9 cellular contexts compared by ENCODE assay signal in genomic region chr15:66838671-66839239, GRCh38.
DNase-seq lines count a peak whose midpoint lies in the region; ATAC-seq, FAIRE-seq and TF ChIP-seq lines count a peak whose summit lies in the region.
"Had no signal": no experiment of that assay in that cellular context is flagged by ENCODE, and none has a peak within 500 bp of the region (broad histone marks: within the 10 kb centered on the region; RNA-seq: fewer than 3 reads in every experiment).

No MANE protein-coding gene starts in this region.

- in situ Hi-C loops in brain microvascular endothelial cell (cut with HindIII; ENCODE audit: low pct_ligation_motif_present, low sequenced_read_pairs): no loop called here

- intact Hi-C loops in activated CD4-positive, alpha-beta memory T cell treated with anti-CD3 and anti-CD28 coated beads for 36 hours (cut with micrococcal nuclease): no loop called here

- H3K27me3 Mint-ChIP-seq in mesothelial cell of epicardium (ENCODE audit: low read depth): no peaks in the 10 kb centered on the region
- peaks cover 21% of the 10 kb centered on the region for H3K27me3 Mint-ChIP-seq in activated CD4-positive, alpha-beta memory T cell treated with anti-CD3 and anti-CD28 coated beads for 36 hours

- POLR2A ChIA-PET in activated CD4-positive, alpha-beta memory T cell treated with anti-CD3 and anti-CD28 coated beads for 36 hours (lab: Charles Lee): no interaction called here

- H3K27me3 ChIP-seq in brain microvascular endothelial cell (replicated peaks): no peaks in the 10 kb centered on the region

- no peaks in the 10 kb centered on the region for H3K36me3 Mint-ChIP-seq in mesothelial cell of epicardium
- H3K36me3 Mint-ChIP-seq in activated CD4-positive, alpha-beta memory T cell treated with anti-CD3 and anti-CD28 coated beads for 36 hours: no peaks in the 10 kb centered on the region
- H3K36me3 Mint-ChIP-seq in activated naive CD4-positive, alpha-beta T cell treated with anti-CD3 and anti-CD28 coated beads, Interleukin-2, amount 50 U/mL, for 72 hours: no peaks in the 10 kb centered on the region

- H3K36me3 ChIP-seq in brain microvascular endothelial cell (replicated peaks): no peaks in the 10 kb centered on the region

- CTCF ChIA-PET in activated CD4-positive, alpha-beta memory T cell treated with anti-CD3 and anti-CD28 coated beads for 36 hours (lab: Charles Lee): interaction anchor here (7.2 kb wide), 1 partner anchor 13 kb away, joined by 56 read pairs; no protein-coding TSS in a partner anchor

- H3K27ac Mint-ChIP-seq in mesothelial cell of epicardium: peak overlapping the region; percentile 73
- no peak overlapping the region for H3K27ac Mint-ChIP-seq in activated CD4-positive, alpha-beta memory T cell treated with anti-CD3 and anti-CD28 coated beads for 36 hours
- no peak overlapping the region for H3K27ac Mint-ChIP-seq in activated naive CD4-positive, alpha-beta T cell treated with anti-CD3 and anti-CD28 coated beads, Interleukin-2, amount 50 U/mL, for 72 hours

- H3K4me3 Mint-ChIP-seq in mesothelial cell of epicardium: no peak overlapping the region
- H3K4me3 Mint-ChIP-seq in activated CD4-positive, alpha-beta memory T cell treated with anti-CD3 and anti-CD28 coated beads for 36 hours: no peak overlapping the region

- no peak for FAIRE-seq in D721Med (lab: Jason Lieb, UNC)

- peaks cover 55% of the 10 kb centered on the region for H3K4me1 Mint-ChIP-seq in mesothelial cell of epicardium
- peaks cover 2% of the 10 kb centered on the region for H3K4me1 Mint-ChIP-seq in activated CD4-positive, alpha-beta memory T cell treated with anti-CD3 and anti-CD28 coated beads for 36 hours (ENCODE audit: low read depth)

- TF ChIP-seq CTCF in D721Med (IDR thresholded peaks at IDR 0.05; ENCODE audit: insufficient read depth, missing control alignments) (peak; percentile 32), LNCaP clone FGC (IDR thresholded peaks at IDR 0.05; ENCODE audit: control insufficient read depth, extremely low read depth, insufficient read depth) (peak; percentile 33; the same call in 1 of the 2 replicates), brain microvascular endothelial cell (IDR thresholded peaks at IDR 0.05; ENCODE audit: low read depth, low read length, missing control alignments) (peak; percentile 80), mesothelial cell of epicardium (IDR thresholded peaks at IDR 0.05; ENCODE audit: unreplicated experiment) (peak; percentile 77)

- no peak overlapping the region for H3K27ac ChIP-seq in brain microvascular endothelial cell

- H3K4me3 ChIP-seq in LNCaP clone FGC (ENCODE audit: low read depth, low read length) (no peak overlapping the region), brain microvascular endothelial cell (ENCODE audit: low read depth, low read length) (no peak overlapping the region)

- no peaks in the 10 kb centered on the region for H3K9me3 Mint-ChIP-seq in mesothelial cell of epicardium
- H3K9me3 Mint-ChIP-seq in activated CD4-positive, alpha-beta memory T cell treated with anti-CD3 and anti-CD28 coated beads for 36 hours: no peaks in the 10 kb centered on the region
- no peaks in the 10 kb centered on the region for H3K9me3 Mint-ChIP-seq in activated naive CD4-positive, alpha-beta T cell treated with anti-CD3 and anti-CD28 coated beads, Interleukin-2, amount 50 U/mL, for 72 hours

- ATAC-seq in activated naive CD4-positive, alpha-beta T cell treated with anti-CD3 and anti-CD28 coated beads, Interleukin-2, amount 50 U/mL, for 72 hours: no peak

- no peak for DNase-seq in D721Med (ENCODE audit: insufficient read length, low spot score)
- no peak for DNase-seq in LNCaP clone FGC (ENCODE audit: low read depth)
- DNase-seq in brain microvascular endothelial cell: peak; percentile 51
- no peak for DNase-seq in mesothelial cell of epicardium (ENCODE audit: low spot score in 2 of 2, unreplicated experiment in 2 of 2)
- DNase-seq in NCI-H1092 treated with DMSO at 0.1 percent for 48 hours (lab: John Stamatoyannopoulos, UW): no peak
- DNase-seq in NCI-H1694 treated with DMSO at 0.1 percent for 48 hours (lab: John Stamatoyannopoulos, UW): no peak
- no peak for DNase-seq in activated CD4-positive, alpha-beta memory T cell treated with anti-CD3 and anti-CD28 coated beads for 36 hours
- no peak for DNase-seq in activated naive CD4-positive, alpha-beta T cell treated with anti-CD3 and anti-CD28 coated beads, Interleukin-2, amount 50 U/mL, for 72 hours (ENCODE audit: low spot score in 2 of 2)
- DNase-seq: activated CD8-positive, alpha-beta memory T cell treated with anti-CD3 and anti-CD28 coated beads, Interleukin-2, amount 50 U/mL, for 48 hours had no signal
